In the genomic region with DNA sequence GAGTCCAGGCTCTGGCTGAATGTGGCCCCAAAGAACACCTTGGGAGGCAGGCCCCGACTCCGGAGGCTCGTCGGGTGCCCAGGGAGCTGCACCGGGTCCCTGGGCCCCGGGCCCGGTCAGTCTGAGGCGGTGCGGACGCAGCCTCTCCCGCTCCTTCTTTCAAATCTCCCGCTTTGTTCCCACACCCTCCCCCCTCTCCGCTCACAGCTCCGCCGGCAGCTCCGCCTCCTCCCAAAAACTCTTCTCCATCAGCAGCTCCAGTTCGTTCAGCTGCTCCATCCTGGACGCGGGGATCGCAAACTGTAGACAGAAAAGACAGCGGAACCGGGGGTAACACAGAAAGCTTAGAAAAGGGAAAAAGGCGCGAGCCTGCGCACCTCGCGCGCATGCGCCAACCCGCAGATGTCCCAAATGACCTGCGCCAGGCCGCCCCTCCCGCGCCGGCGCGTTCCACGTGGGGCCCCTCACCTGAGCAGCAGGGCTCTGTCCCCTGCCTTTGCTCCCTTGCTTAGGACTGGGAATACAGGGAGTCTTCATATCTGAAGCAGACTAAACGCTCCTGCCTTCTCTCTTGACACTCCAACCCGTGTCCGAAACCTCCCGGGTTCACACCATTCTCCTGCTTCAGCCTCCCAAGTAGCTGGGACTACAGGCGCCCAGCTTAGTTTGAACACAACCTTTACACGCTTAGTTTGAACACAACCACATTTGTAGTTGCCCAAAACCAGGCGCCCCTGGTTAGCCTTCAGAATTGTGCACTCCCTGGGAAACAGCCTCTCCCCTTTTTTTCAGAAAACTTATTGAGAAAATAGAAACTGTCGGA, we compare ENCODE assay signal across 1 cellular context.
A peak's percentile ranks its signal among the peaks of the same experiment; 100 is the strongest.
TF ChIP-seq lines count a peak whose summit lies in the region.

A gene with protein sequence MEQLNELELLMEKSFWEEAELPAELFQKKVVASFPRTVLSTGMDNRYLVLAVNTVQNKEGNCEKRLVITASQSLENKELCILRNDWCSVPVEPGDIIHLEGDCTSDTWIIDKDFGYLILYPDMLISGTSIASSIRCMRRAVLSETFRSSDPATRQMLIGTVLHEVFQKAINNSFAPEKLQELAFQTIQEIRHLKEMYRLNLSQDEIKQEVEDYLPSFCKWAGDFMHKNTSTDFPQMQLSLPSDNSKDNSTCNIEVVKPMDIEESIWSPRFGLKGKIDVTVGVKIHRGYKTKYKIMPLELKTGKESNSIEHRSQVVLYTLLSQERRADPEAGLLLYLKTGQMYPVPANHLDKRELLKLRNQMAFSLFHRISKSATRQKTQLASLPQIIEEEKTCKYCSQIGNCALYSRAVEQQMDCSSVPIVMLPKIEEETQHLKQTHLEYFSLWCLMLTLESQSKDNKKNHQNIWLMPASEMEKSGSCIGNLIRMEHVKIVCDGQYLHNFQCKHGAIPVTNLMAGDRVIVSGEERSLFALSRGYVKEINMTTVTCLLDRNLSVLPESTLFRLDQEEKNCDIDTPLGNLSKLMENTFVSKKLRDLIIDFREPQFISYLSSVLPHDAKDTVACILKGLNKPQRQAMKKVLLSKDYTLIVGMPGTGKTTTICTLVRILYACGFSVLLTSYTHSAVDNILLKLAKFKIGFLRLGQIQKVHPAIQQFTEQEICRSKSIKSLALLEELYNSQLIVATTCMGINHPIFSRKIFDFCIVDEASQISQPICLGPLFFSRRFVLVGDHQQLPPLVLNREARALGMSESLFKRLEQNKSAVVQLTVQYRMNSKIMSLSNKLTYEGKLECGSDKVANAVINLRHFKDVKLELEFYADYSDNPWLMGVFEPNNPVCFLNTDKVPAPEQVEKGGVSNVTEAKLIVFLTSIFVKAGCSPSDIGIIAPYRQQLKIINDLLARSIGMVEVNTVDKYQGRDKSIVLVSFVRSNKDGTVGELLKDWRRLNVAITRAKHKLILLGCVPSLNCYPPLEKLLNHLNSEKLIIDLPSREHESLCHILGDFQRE (minus strand): TSS at position 388 of the 823 bp plus-strand sequence. CDS start 109 bp downstream, at position 279.

TF ChIP-seq in HepG2, 621 proteins besides CTCF, POLR2A, EP300 and RAD21 (continued from another document and continues in another):
- TF ChIP-seq, protein P1, sequence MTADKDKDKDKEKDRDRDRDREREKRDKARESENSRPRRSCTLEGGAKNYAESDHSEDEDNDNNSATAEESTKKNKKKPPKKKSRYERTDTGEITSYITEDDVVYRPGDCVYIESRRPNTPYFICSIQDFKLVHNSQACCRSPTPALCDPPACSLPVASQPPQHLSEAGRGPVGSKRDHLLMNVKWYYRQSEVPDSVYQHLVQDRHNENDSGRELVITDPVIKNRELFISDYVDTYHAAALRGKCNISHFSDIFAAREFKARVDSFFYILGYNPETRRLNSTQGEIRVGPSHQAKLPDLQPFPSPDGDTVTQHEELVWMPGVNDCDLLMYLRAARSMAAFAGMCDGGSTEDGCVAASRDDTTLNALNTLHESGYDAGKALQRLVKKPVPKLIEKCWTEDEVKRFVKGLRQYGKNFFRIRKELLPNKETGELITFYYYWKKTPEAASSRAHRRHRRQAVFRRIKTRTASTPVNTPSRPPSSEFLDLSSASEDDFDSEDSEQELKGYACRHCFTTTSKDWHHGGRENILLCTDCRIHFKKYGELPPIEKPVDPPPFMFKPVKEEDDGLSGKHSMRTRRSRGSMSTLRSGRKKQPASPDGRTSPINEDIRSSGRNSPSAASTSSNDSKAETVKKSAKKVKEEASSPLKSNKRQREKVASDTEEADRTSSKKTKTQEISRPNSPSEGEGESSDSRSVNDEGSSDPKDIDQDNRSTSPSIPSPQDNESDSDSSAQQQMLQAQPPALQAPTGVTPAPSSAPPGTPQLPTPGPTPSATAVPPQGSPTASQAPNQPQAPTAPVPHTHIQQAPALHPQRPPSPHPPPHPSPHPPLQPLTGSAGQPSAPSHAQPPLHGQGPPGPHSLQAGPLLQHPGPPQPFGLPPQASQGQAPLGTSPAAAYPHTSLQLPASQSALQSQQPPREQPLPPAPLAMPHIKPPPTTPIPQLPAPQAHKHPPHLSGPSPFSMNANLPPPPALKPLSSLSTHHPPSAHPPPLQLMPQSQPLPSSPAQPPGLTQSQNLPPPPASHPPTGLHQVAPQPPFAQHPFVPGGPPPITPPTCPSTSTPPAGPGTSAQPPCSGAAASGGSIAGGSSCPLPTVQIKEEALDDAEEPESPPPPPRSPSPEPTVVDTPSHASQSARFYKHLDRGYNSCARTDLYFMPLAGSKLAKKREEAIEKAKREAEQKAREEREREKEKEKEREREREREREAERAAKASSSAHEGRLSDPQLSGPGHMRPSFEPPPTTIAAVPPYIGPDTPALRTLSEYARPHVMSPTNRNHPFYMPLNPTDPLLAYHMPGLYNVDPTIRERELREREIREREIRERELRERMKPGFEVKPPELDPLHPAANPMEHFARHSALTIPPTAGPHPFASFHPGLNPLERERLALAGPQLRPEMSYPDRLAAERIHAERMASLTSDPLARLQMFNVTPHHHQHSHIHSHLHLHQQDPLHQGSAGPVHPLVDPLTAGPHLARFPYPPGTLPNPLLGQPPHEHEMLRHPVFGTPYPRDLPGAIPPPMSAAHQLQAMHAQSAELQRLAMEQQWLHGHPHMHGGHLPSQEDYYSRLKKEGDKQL (CRISPR knock-in tag; IDR thresholded peaks at IDR 0.05; ENCODE audit: low read depth): peak; percentile 34; the same call in 1 of the 2 replicates
- TF ChIP-seq, protein P2, sequence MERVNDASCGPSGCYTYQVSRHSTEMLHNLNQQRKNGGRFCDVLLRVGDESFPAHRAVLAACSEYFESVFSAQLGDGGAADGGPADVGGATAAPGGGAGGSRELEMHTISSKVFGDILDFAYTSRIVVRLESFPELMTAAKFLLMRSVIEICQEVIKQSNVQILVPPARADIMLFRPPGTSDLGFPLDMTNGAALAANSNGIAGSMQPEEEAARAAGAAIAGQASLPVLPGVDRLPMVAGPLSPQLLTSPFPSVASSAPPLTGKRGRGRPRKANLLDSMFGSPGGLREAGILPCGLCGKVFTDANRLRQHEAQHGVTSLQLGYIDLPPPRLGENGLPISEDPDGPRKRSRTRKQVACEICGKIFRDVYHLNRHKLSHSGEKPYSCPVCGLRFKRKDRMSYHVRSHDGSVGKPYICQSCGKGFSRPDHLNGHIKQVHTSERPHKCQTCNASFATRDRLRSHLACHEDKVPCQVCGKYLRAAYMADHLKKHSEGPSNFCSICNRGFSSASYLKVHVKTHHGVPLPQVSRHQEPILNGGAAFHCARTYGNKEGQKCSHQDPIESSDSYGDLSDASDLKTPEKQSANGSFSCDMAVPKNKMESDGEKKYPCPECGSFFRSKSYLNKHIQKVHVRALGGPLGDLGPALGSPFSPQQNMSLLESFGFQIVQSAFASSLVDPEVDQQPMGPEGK (CRISPR knock-in tag; IDR thresholded peaks at IDR 0.05): peak; percentile 96
- TF ChIP-seq ZNF3 (CRISPR knock-in tag; IDR thresholded peaks at IDR 0.05): no peak
- peak; percentile 69 for TF ChIP-seq PHF20 (CRISPR knock-in tag; IDR thresholded peaks at IDR 0.05)
- TF ChIP-seq, protein P3, sequence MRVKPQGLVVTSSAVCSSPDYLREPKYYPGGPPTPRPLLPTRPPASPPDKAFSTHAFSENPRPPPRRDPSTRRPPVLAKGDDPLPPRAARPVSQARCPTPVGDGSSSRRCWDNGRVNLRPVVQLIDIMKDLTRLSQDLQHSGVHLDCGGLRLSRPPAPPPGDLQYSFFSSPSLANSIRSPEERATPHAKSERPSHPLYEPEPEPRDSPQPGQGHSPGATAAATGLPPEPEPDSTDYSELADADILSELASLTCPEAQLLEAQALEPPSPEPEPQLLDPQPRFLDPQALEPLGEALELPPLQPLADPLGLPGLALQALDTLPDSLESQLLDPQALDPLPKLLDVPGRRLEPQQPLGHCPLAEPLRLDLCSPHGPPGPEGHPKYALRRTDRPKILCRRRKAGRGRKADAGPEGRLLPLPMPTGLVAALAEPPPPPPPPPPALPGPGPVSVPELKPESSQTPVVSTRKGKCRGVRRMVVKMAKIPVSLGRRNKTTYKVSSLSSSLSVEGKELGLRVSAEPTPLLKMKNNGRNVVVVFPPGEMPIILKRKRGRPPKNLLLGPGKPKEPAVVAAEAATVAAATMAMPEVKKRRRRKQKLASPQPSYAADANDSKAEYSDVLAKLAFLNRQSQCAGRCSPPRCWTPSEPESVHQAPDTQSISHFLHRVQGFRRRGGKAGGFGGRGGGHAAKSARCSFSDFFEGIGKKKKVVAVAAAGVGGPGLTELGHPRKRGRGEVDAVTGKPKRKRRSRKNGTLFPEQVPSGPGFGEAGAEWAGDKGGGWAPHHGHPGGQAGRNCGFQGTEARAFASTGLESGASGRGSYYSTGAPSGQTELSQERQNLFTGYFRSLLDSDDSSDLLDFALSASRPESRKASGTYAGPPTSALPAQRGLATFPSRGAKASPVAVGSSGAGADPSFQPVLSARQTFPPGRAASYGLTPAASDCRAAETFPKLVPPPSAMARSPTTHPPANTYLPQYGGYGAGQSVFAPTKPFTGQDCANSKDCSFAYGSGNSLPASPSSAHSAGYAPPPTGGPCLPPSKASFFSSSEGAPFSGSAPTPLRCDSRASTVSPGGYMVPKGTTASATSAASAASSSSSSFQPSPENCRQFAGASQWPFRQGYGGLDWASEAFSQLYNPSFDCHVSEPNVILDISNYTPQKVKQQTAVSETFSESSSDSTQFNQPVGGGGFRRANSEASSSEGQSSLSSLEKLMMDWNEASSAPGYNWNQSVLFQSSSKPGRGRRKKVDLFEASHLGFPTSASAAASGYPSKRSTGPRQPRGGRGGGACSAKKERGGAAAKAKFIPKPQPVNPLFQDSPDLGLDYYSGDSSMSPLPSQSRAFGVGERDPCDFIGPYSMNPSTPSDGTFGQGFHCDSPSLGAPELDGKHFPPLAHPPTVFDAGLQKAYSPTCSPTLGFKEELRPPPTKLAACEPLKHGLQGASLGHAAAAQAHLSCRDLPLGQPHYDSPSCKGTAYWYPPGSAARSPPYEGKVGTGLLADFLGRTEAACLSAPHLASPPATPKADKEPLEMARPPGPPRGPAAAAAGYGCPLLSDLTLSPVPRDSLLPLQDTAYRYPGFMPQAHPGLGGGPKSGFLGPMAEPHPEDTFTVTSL (CRISPR knock-in tag; IDR thresholded peaks at IDR 0.05; ENCODE audit: borderline replicate concordance): no peak
- peak; percentile 36; the same call in 1 of the 2 replicates for TF ChIP-seq RXRB (CRISPR knock-in tag; IDR thresholded peaks at IDR 0.05; ENCODE audit: borderline replicate concordance)
- TF ChIP-seq ZNF501 (CRISPR knock-in tag; IDR thresholded peaks at IDR 0.05): peak; percentile 94
- TF ChIP-seq, protein P4, sequence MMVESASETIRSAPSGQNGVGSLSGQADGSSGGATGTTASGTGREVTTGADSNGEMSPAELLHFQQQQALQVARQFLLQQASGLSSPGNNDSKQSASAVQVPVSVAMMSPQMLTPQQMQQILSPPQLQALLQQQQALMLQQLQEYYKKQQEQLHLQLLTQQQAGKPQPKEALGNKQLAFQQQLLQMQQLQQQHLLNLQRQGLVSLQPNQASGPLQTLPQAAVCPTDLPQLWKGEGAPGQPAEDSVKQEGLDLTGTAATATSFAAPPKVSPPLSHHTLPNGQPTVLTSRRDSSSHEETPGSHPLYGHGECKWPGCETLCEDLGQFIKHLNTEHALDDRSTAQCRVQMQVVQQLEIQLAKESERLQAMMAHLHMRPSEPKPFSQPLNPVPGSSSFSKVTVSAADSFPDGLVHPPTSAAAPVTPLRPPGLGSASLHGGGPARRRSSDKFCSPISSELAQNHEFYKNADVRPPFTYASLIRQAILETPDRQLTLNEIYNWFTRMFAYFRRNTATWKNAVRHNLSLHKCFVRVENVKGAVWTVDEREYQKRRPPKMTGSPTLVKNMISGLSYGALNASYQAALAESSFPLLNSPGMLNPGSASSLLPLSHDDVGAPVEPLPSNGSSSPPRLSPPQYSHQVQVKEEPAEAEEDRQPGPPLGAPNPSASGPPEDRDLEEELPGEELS (CRISPR knock-in tag; IDR thresholded peaks at IDR 0.05): no peak; the same call in 1 of the 2 replicates
- no peak for TF ChIP-seq CEBPG (CRISPR knock-in tag; IDR thresholded peaks at IDR 0.05)
- no peak for TF ChIP-seq ZNF496 (CRISPR knock-in tag; IDR thresholded peaks at IDR 0.05; ENCODE audit: insufficient replicate concordance)
- TF ChIP-seq, protein P5, sequence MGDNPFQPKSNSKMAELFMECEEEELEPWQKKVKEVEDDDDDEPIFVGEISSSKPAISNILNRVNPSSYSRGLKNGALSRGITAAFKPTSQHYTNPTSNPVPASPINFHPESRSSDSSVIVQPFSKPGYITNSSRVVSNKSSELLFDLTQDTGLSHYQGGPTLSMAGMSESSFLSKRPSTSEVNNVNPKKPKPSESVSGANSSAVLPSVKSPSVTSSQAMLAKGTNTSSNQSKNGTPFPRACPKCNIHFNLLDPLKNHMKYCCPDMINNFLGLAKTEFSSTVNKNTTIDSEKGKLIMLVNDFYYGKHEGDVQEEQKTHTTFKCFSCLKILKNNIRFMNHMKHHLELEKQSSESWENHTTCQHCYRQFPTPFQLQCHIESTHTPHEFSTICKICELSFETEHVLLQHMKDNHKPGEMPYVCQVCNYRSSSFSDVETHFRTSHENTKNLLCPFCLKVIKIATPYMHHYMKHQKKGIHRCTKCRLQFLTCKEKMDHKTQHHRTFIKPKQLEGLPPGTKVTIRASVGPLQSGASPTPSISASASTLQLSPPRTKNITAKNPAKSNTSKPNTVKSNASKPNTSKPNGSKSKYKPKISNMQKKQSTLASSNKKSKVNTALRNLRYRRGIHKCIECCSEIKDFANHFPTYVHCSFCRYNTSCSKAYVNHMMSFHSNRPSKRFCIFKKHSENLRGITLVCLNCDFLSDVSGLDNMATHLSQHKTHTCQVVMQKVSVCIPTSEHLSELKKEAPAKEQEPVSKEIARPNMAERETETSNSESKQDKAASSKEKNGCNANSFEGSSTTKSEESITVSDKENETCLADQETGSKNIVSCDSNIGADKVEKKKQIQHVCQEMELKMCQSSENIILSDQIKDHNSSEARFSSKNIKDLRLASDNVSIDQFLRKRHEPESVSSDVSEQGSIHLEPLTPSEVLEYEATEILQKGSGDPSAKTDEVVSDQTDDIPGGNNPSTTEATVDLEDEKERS (CRISPR knock-in tag; IDR thresholded peaks at IDR 0.05): no peak
